ENCODE assay signal across 28 cellular contexts in the genomic region with DNA sequence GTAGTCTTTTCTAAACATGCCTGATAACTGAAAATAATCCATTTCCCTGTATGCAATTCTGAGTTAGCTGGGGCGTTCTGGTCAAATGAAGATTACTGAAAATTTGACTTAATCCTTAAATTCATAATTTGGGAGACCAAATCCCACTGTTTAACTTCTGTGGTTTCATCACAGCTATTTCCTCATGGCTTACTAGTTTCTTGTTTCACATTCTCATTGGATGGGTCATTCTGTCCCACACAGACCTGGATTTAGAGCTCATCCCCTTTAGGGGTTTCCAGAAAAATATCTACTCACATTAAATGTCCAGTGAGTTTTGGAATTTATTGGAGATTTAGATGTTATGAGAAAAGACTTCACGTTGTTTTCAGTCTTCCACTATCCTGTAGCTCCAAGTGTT.
"Had no signal": no experiment of that assay in that cellular context is flagged by ENCODE, and none has a peak within 500 bp of the region (broad histone marks: within the 10 kb centered on the region; RNA-seq: fewer than 3 reads in every experiment).

No MANE protein-coding gene starts in this region.

- ATAC-seq: activated naive CD4-positive, alpha-beta T cell treated with anti-CD3 and anti-CD28 coated beads, Interleukin-2, amount 50 U/mL, for 72 hours; activated T-helper 17 cell treated with anti-CD3 and anti-CD28 coated beads, Interleukin-2, amount 50 U/mL, for 72 hours; body of pancreas; esophagus mucosa; gastrocnemius medialis; left ventricle myocardium superior; right lobe of liver had no signal

- H3K27ac Mint-ChIP-seq: activated naive CD4-positive, alpha-beta T cell treated with anti-CD3 and anti-CD28 coated beads, Interleukin-2, amount 50 U/mL, for 72 hours; activated T-cell treated with anti-CD3 and anti-CD28 coated beads, Interleukin-2, amount 50 U/mL, for 24 hours; activated T-helper 17 cell treated with anti-CD3 and anti-CD28 coated beads, Interleukin-2, amount 50 U/mL, for 72 hours; type B pancreatic cell had no signal

- H3K36me3 Mint-ChIP-seq: naive B cell, type B pancreatic cell had no signal

- FAIRE-seq: islet of Langerhans, small intestine had no signal

- H3K4me3 Mint-ChIP-seq: activated T-cell treated with anti-CD3 and anti-CD28 coated beads, Interleukin-2, amount 50 U/mL, for 24 hours; activated T-helper 17 cell treated with anti-CD3 and anti-CD28 coated beads, Interleukin-2, amount 50 U/mL, for 72 hours; naive B cell; type B pancreatic cell had no signal

- H3K4me1 Mint-ChIP-seq: activated T-helper 17 cell treated with anti-CD3 and anti-CD28 coated beads, Interleukin-2, amount 50 U/mL, for 72 hours; naive B cell had no signal

- H3K4me1 ChIP-seq: adrenal gland, body of pancreas, gastrocnemius medialis, right lobe of liver, testis, vagina had no signal

- H3K27me3 Mint-ChIP-seq: activated T-cell treated with anti-CD3 and anti-CD28 coated beads, Interleukin-2, amount 50 U/mL, for 24 hours; activated T-helper 17 cell treated with anti-CD3 and anti-CD28 coated beads, Interleukin-2, amount 50 U/mL, for 72 hours; naive B cell; type B pancreatic cell had no signal

- H3K9me3 Mint-ChIP-seq: activated T-cell treated with anti-CD3 and anti-CD28 coated beads, Interleukin-2, amount 50 U/mL, for 24 hours; type B pancreatic cell had no signal

- H3K4me3 ChIP-seq: adrenal gland, body of pancreas, gastrocnemius medialis, right lobe of liver, testis, vagina had no signal

- H3K27me3 ChIP-seq: adrenal gland, body of pancreas, gastrocnemius medialis, right lobe of liver, testis, vagina had no signal

- H3K36me3 ChIP-seq: adrenal gland, gastrocnemius medialis, right lobe of liver, vagina, WERI-Rb-1 had no signal

- H3K9me3 ChIP-seq: adrenal gland, body of pancreas, gastrocnemius medialis, right lobe of liver, testis, vagina had no signal

- DNase-seq: activated CD4-positive, alpha-beta T cell treated with anti-CD3 and anti-CD28 coated beads, Interleukin-2, amount 50 U/mL, for 1 hour; activated CD4-positive, CD25-positive, alpha-beta regulatory T cell treated with anti-CD3 and anti-CD28 coated beads, Interleukin-2, amount 50 U/mL, for 72 hours; activated CD8-positive, alpha-beta memory T cell treated with anti-CD3 and anti-CD28 coated beads, Interleukin-2, amount 50 U/mL, for 4 hours; activated T-cell treated with anti-CD3 and anti-CD28 coated beads, Interleukin-2, amount 50 U/mL, for 24 hours; adrenal gland; body of pancreas; caudate nucleus; effector memory CD4-positive, alpha-beta T cell; gastrocnemius medialis; head of caudate nucleus; hypothalamus; left ventricle myocardium superior; mesendoderm; naive B cell; occipital lobe; right lobe of liver; small intestine; stimulated activated CD4-positive, alpha-beta T cell treated with anti-CD3 and anti-CD28 coated beads, Interleukin-15, amount 100 ng/mL, for 24 hours; stimulated activated CD8-positive, alpha-beta memory T cell treated with anti-CD3 and anti-CD28 coated beads, Interleukin-4, amount 100 ng/mL, for 48 hours; stimulated activated naive CD4-positive, alpha-beta T cell; testis; WERI-Rb-1 had no signal

- H3K27ac ChIP-seq: adrenal gland, body of pancreas, gastrocnemius medialis, right lobe of liver, testis, vagina, WERI-Rb-1 had no signal
